Comparison of ENCODE assay signal across 8 cellular contexts in genomic region chr11:67400251-67400941, GRCh38. TPM values are rescaled to one million over a fixed set of nuclear protein-coding genes. Genes with fewer than 3 reads are reported as not detected.
DNase-seq lines count a peak whose midpoint lies in the region; ATAC-seq, FAIRE-seq and TF ChIP-seq lines count a peak whose summit lies in the region.

No MANE protein-coding gene starts in this region.

- peak in 1 of 7 donors; percentile 72 for DNase-seq in adrenal gland
- no peak for DNase-seq in keratinocyte (ENCODE audit: low read depth, low spot score)
- no peak for DNase-seq in suprapubic skin (ENCODE audit: low spot score in 2 of 2)
- DNase-seq in DMS53 (lab: John Stamatoyannopoulos, UW) = no peak
- no peak for DNase-seq in stimulated activated naive CD4-positive, alpha-beta T cell (lab: John Stamatoyannopoulos, UW)
- no peak for DNase-seq in NCI-H2081 (lab: John Stamatoyannopoulos, UW)

- no peak overlapping the region for H2AFZ ChIP-seq in keratinocyte (ENCODE audit: control insufficient read depth, low read length)

- H3K4me2 ChIP-seq in keratinocyte (ENCODE audit: control insufficient read depth, extremely low read depth, insufficient read depth, low read depth, low read length) = peak overlapping the region; percentile 95

- H3K4me1 ChIP-seq in adrenal gland (replicated peaks in 1 of 2) = peaks cover 20 to 47% of the 10 kb centered on the region in 2 donors
- peaks cover 12% of the 10 kb centered on the region for H3K4me1 ChIP-seq in keratinocyte (ENCODE audit: control insufficient read depth, extremely low read depth, insufficient read depth, low read length)
- H3K4me1 ChIP-seq in suprapubic skin = peaks cover 41% of the 10 kb centered on the region

- no peak for FAIRE-seq in keratinocyte (lab: Jason Lieb, UNC)

- H3K9me3 ChIP-seq in adrenal gland (replicated peaks in 1 of 3) (no peaks in the 10 kb centered on the region), keratinocyte (ENCODE audit: control insufficient read depth, low read depth, low read length) (no peaks in the 10 kb centered on the region), suprapubic skin (no peaks in the 10 kb centered on the region)

- H3K27ac ChIP-seq in adrenal gland = peak overlapping the region in 3 of 5 donors; percentile 88 to 99 (median 88)
- H3K27ac ChIP-seq in keratinocyte (ENCODE audit: control insufficient read depth, insufficient read depth, low read length) = peak overlapping the region; percentile 66
- H3K27ac ChIP-seq in suprapubic skin = peak overlapping the region; percentile 96

- H3K4me1 Mint-ChIP-seq in IgD-negative memory B cell = peaks cover 15 to 22% (median 16%) of the 10 kb centered on the region in 3 donors

- H3K9me1 ChIP-seq in keratinocyte (ENCODE audit: control insufficient read depth, extremely low read depth, insufficient read depth, low read length) = no peaks in the 10 kb centered on the region

- H3K27me3 ChIP-seq in adrenal gland (no peaks in the 10 kb centered on the region), keratinocyte (ENCODE audit: control insufficient read depth, extremely low read depth, insufficient read depth, low read length) (no peaks in the 10 kb centered on the region), suprapubic skin (no peaks in the 10 kb centered on the region)

- H3K27me3 Mint-ChIP-seq in IgD-negative memory B cell = no peaks in the 10 kb centered on the region

- H3K36me3 Mint-ChIP-seq in IgD-negative memory B cell = no peaks in the 10 kb centered on the region

- dilution Hi-C loops in keratinocyte (cut with MboI; ENCODE audit: extremely low pct_ligation_motif_present, low sequenced_read_pairs) = no loop called here

- H3K9ac ChIP-seq in keratinocyte (ENCODE audit: control insufficient read depth, extremely low read depth, insufficient read depth, low read length) = peak overlapping the region; percentile 90

- WGBS in adrenal gland, 4 donors = 27 to 37% (median 32%) methylated on average over 8 to 23 of the region's 23 CpGs
- WGBS in suprapubic skin = 20% methylated on average over 13 of the region's 23 CpGs

- H3K27ac Mint-ChIP-seq in IgD-negative memory B cell = peak overlapping the region; percentile 84 to 87 (median 85)

- no peak for ATAC-seq in HG03565 (IDR thresholded peaks at IDR 0.05; ENCODE audit: unreplicated experiment)

- peak overlapping the region; percentile 84 to 100 (median 94) for H3K4me3 Mint-ChIP-seq in IgD-negative memory B cell

- TF ChIP-seq POLR2A in adrenal gland (IDR thresholded peaks at IDR 0.05) (no peak), suprapubic skin (IDR thresholded peaks at IDR 0.05) (no peak)

- H4K20me1 ChIP-seq in keratinocyte (ENCODE audit: control insufficient read depth, extremely low read depth, insufficient read depth, low read length) = no peaks in the 10 kb centered on the region

- H3K4me3 ChIP-seq in adrenal gland = peak overlapping the region in 3 of 4 donors; percentile 66 to 99 (median 73)
- H3K4me3 ChIP-seq in keratinocyte (ENCODE audit: control insufficient read depth in 2 of 3, extremely low read depth in 1 of 3, insufficient read depth in 2 of 3, low read depth in 1 of 3, low read length in 3 of 3) = peak overlapping the region; percentile 74 to 99 (median 82)
- H3K4me3 ChIP-seq in suprapubic skin = peak overlapping the region; percentile 90

- TF ChIP-seq CTCF in adrenal gland (IDR thresholded peaks at IDR 0.05) = no peak
- no peak for TF ChIP-seq CTCF in keratinocyte (optimal IDR thresholded peaks at IDR 0.05 in 1 of 3, IDR thresholded peaks at IDR 0.05 in 1 of 3, conservative IDR thresholded peaks at IDR 0.05 in 1 of 3; ENCODE audit: extremely low read depth in 1 of 3, insufficient read depth in 2 of 3, low read length in 3 of 3)
- TF ChIP-seq CTCF in suprapubic skin (IDR thresholded peaks at IDR 0.05) = no peak

- intact Hi-C loops in adrenal gland (cut with DNase I) = no loop called here

- peaks cover 0 to 29% of the 10 kb centered on the region in 2 donors for H3K36me3 ChIP-seq in adrenal gland (replicated peaks in 1 of 2)
- peaks cover 23 to 30% of the 10 kb centered on the region in 2 experiments for H3K36me3 ChIP-seq in keratinocyte (ENCODE audit: control insufficient read depth in 2 of 2, extremely low read depth in 1 of 2, insufficient read depth in 2 of 2, low read length in 2 of 2)
- peaks cover 43% of the 10 kb centered on the region for H3K36me3 ChIP-seq in suprapubic skin

- peaks cover 18% of the 10 kb centered on the region for H3K79me2 ChIP-seq in keratinocyte (ENCODE audit: control insufficient read depth, insufficient read depth, low read length)

- TF ChIP-seq EP300 in suprapubic skin (IDR thresholded peaks at IDR 0.05) = no peak

- no peaks in the 10 kb centered on the region for H3K9me3 Mint-ChIP-seq in IgD-negative memory B cell

RNA-seq across cellular contexts. Expression of gene PPP1CA, which starts 1.3 kb away (rescaled TPM):
- polyA plus RNA-seq in IgD-negative memory B cell (546 TPM), adrenal gland (100 to 1,000 TPM; 105 to 140 (median 116) TPM), keratinocyte (122 to 235 TPM (median 129 TPM) in 3 replicates)
- total RNA-seq in adrenal gland (100 to 1,000 TPM; 126 to 289 (median 161) TPM), suprapubic skin (100 to 1,000 TPM in 3 of 4 donors, 10 to 100 TPM in 1; 75.6 to 158 (median 121) TPM)
- polyA plus RNA-seq in keratinocyte (2011; ENCODE audit: low read depth) = 74.6 TPM
- 94.3 and 169 TPM in 2 replicates for polyA plus RNA-seq in keratinocyte (2011; cell fraction: cytosol; rRNA removed)
- 65.5 and 68.2 TPM in 2 replicates for polyA plus RNA-seq in keratinocyte (2011; cell fraction: nucleus; rRNA removed)
- polyA plus RNA-seq in keratinocyte (2012; ENCODE audit: low replicate concordance) = 94.0 and 183 TPM in 2 replicates
- polyA minus RNA-seq in keratinocyte = 120 to 247 TPM (median 124 TPM) in 3 replicates
- polyA minus RNA-seq in keratinocyte (2011; cell fraction: cytosol; rRNA and poly(A)+ RNA removed) = 118 TPM
- polyA minus RNA-seq in keratinocyte (2011; cell fraction: nucleus; rRNA and poly(A)+ RNA removed) = 28.2 and 28.8 TPM in 2 replicates

RNA-seq across cellular contexts. Expression of gene TBC1D10C, which starts 3.5 kb away (rescaled TPM):
- 341 TPM for polyA plus RNA-seq in IgD-negative memory B cell
- total RNA-seq in adrenal gland = 1 to 10 TPM in 6 of 8 donors, under 1 TPM in 1, not detected in 1; 0.49 to 9.1 (median 3.7) TPM
- 10 to 100 TPM in 1 of 3 donors, 1 to 10 TPM in 1, under 1 TPM in 1; 0.35 to 16.5 (median 4.6) TPM for polyA plus RNA-seq in adrenal gland
- not detected in 3 replicates for polyA plus RNA-seq in keratinocyte
- polyA plus RNA-seq in keratinocyte (2011; ENCODE audit: low read depth) = not detected
- polyA plus RNA-seq in keratinocyte (2011; cell fraction: cytosol; rRNA removed) = not detected in 2 replicates
- polyA plus RNA-seq in keratinocyte (2011; cell fraction: nucleus; rRNA removed) = not detected in 2 replicates
- polyA plus RNA-seq in keratinocyte (2012; ENCODE audit: low replicate concordance) = 0.06 TPM in 1 of 2 replicates, not detected in the other
- polyA minus RNA-seq in keratinocyte = not detected in 3 replicates
- polyA minus RNA-seq in keratinocyte (2011; cell fraction: cytosol; rRNA and poly(A)+ RNA removed) = not detected
- not detected in 2 replicates for polyA minus RNA-seq in keratinocyte (2011; cell fraction: nucleus; rRNA and poly(A)+ RNA removed)
- total RNA-seq in suprapubic skin = under 1 TPM; 0.26 to 0.64 (median 0.52) TPM

RNA-seq across cellular contexts. Expression of gene RAD9A, which starts 8.6 kb away (rescaled TPM):
- polyA plus RNA-seq in IgD-negative memory B cell (12.0 TPM), adrenal gland (10 to 100 TPM in 2 of 3 donors, 1 to 10 TPM in 1; 5.4 to 57.7 (median 36.2) TPM), keratinocyte (5.7 to 8.5 TPM (median 8.0 TPM) in 3 replicates)
- total RNA-seq in adrenal gland (10 to 100 TPM in 7 of 8 donors, 1 to 10 TPM in 1; 9.1 to 29.0 (median 15.0) TPM), suprapubic skin (10 to 100 TPM; 24.1 to 86.9 (median 28.5) TPM)
- polyA plus RNA-seq in keratinocyte (2011; ENCODE audit: low read depth) = 3.6 TPM
- 3.2 and 5.2 TPM in 2 replicates for polyA plus RNA-seq in keratinocyte (2011; cell fraction: cytosol; rRNA removed)
- polyA plus RNA-seq in keratinocyte (2011; cell fraction: nucleus; rRNA removed) = 19.1 and 25.4 TPM in 2 replicates
- polyA plus RNA-seq in keratinocyte (2012; ENCODE audit: low replicate concordance) = 7.3 and 15.1 TPM in 2 replicates
- polyA minus RNA-seq in keratinocyte = 2.9 to 5.4 TPM (median 4.6 TPM) in 3 replicates
- 9.2 TPM for polyA minus RNA-seq in keratinocyte (2011; cell fraction: cytosol; rRNA and poly(A)+ RNA removed)
- polyA minus RNA-seq in keratinocyte (2011; cell fraction: nucleus; rRNA and poly(A)+ RNA removed) = 6.5 and 8.2 TPM in 2 replicates

RNA-seq across cellular contexts. Expression of gene CARNS1, which starts 15.1 kb away (rescaled TPM):
- polyA plus RNA-seq in IgD-negative memory B cell (2.4 TPM), adrenal gland (under 1 TPM; 0.37 to 0.56 (median 0.51) TPM), keratinocyte (not detected in 3 replicates)
- total RNA-seq in adrenal gland (under 1 TPM in 7 of 8 donors, not detected in 1; 0.10 to 0.80 (median 0.32) TPM), suprapubic skin (under 1 TPM; 0.21 to 0.94 (median 0.74) TPM)
- not detected for polyA plus RNA-seq in keratinocyte (2011; ENCODE audit: low read depth)
- polyA plus RNA-seq in keratinocyte (2011; cell fraction: cytosol; rRNA removed) = 0.01 TPM in 1 of 2 replicates, not detected in the other
- polyA plus RNA-seq in keratinocyte (2011; cell fraction: nucleus; rRNA removed) = 0.06 and 0.07 TPM in 2 replicates
- polyA plus RNA-seq in keratinocyte (2012; ENCODE audit: low replicate concordance) = 0.04 TPM in 1 of 2 replicates, not detected in the other
- not detected in 3 replicates for polyA minus RNA-seq in keratinocyte
- polyA minus RNA-seq in keratinocyte (2011; cell fraction: cytosol; rRNA and poly(A)+ RNA removed) = not detected
- polyA minus RNA-seq in keratinocyte (2011; cell fraction: nucleus; rRNA and poly(A)+ RNA removed) = not detected in 2 replicates

RNA-seq across cellular contexts. Expression of gene CLCF1, which starts 27.0 kb away (rescaled TPM):
- polyA plus RNA-seq in IgD-negative memory B cell = 5.1 TPM
- total RNA-seq in adrenal gland = 10 to 100 TPM in 1 of 8 donors, 1 to 10 TPM in 5, under 1 TPM in 2; 0.69 to 11.7 (median 3.1) TPM
- 10 to 100 TPM in 1 of 3 donors, 1 to 10 TPM in 2; 2.8 to 16.1 (median 5.6) TPM for polyA plus RNA-seq in adrenal gland
- 2.2 to 4.9 TPM (median 2.7 TPM) in 3 replicates for polyA plus RNA-seq in keratinocyte
- polyA plus RNA-seq in keratinocyte (2011; ENCODE audit: low read depth) = 0.32 TPM
- polyA plus RNA-seq in keratinocyte (2011; cell fraction: cytosol; rRNA removed) = 2.5 and 2.6 TPM in 2 replicates
- 9.3 and 10.6 TPM in 2 replicates for polyA plus RNA-seq in keratinocyte (2011; cell fraction: nucleus; rRNA removed)
- 2.0 and 2.9 TPM in 2 replicates for polyA plus RNA-seq in keratinocyte (2012; ENCODE audit: low replicate concordance)
- 2.9 to 3.3 TPM (median 3.1 TPM) in 3 replicates for polyA minus RNA-seq in keratinocyte
- polyA minus RNA-seq in keratinocyte (2011; cell fraction: cytosol; rRNA and poly(A)+ RNA removed) = 5.0 TPM
- 2.3 and 2.4 TPM in 2 replicates for polyA minus RNA-seq in keratinocyte (2011; cell fraction: nucleus; rRNA and poly(A)+ RNA removed)
- total RNA-seq in suprapubic skin = 1 to 10 TPM; 2.7 to 5.5 (median 4.0) TPM

Comparison
In these comparisons a context has a peak if more than half of its experiments do, and no peak if none do; other contexts are left out.
1. RNA of gene TBC1D10C, which starts 3.5 kb away (polyA plus RNA-seq): 341 TPM in IgD-negative memory B cell (single experiment); 0.35 to 16.5 TPM in adrenal gland and 0.06 TPM in keratinocyte; every median in the first group is over 10 times any median in the second.
2. Peak in every context shown above with its lines, with median percentiles within 50 percentile points of each other: H3K27ac ChIP-seq and H3K4me3 ChIP-seq.